ENCODE assay signal across 28 cellular contexts in genomic region chr4:137534516-137534915, GRCh38. TPM values are rescaled to one million over a fixed set of nuclear protein-coding genes. Genes with fewer than 3 reads are reported as not detected.
DNase-seq lines count a peak whose midpoint lies in the region; ATAC-seq and TF ChIP-seq lines count a peak whose summit lies in the region.
"Had no signal": no experiment of that assay in that cellular context is flagged by ENCODE, and none has a peak within 500 bp of the region (broad histone marks: within the 10 kb centered on the region; RNA-seq: fewer than 3 reads in every experiment).

No MANE protein-coding gene starts in this region.

- H3K27ac ChIP-seq in endodermal cell (ENCODE audit: low read depth, low read length) (peak overlapping the region; percentile 79), suprapubic skin (peak overlapping the region; percentile 81), right lobe of liver (no peak overlapping the region)
- H3K27ac ChIP-seq in CD4-positive, alpha-beta memory T cell (ENCODE audit: low read depth, low read length), result no peak overlapping the region
- H3K27ac ChIP-seq: KMS-11, RWPE1 had no signal

- TF ChIP-seq POLR2A in suprapubic skin (IDR thresholded peaks at IDR 0.05), result no peak
- TF ChIP-seq POLR2A in right lobe of liver (IDR thresholded peaks at IDR 0.05), result no peak

- H3K27me3 ChIP-seq in endodermal cell (ENCODE audit: control insufficient read depth, insufficient read depth, low read length, poor library complexity, severe bottlenecking), result peaks cover 4% of the 10 kb centered on the region
- no peaks in the 10 kb centered on the region for H3K27me3 ChIP-seq in suprapubic skin
- no peaks in the 10 kb centered on the region for H3K27me3 ChIP-seq in right lobe of liver
- H3K27me3 ChIP-seq in CD4-positive, alpha-beta memory T cell (ENCODE audit: insufficient read depth, low read length), result no peaks in the 10 kb centered on the region
- H3K27me3 ChIP-seq: thyroid gland had no signal

- no peaks in the 10 kb centered on the region; the same call in 1 of the 2 replicates for H3K36me3 Mint-ChIP-seq in HFFc6 (ENCODE audit: low read depth)
- H3K36me3 Mint-ChIP-seq in endodermal cell (ENCODE audit: low read depth), result peaks cover 6% of the 10 kb centered on the region
- H3K36me3 Mint-ChIP-seq in mesothelial cell of epicardium, result peaks cover 5% of the 10 kb centered on the region
- no peaks in the 10 kb centered on the region for H3K36me3 Mint-ChIP-seq in CD4-positive, alpha-beta memory T cell
- H3K36me3 Mint-ChIP-seq: stimulated activated effector memory CD8-positive, alpha-beta T cell treated with anti-CD3 and anti-CD28 coated beads, Interleukin-12 subunit alpha, Interleukin-12 subunit beta, amount 100 ng/mL, for 72 hours had no signal

- H3K9me3 ChIP-seq in endodermal cell (ENCODE audit: control insufficient read depth, low read length), result no peaks in the 10 kb centered on the region
- no peaks in the 10 kb centered on the region for H3K9me3 ChIP-seq in suprapubic skin
- H3K9me3 ChIP-seq in right lobe of liver, result no peaks in the 10 kb centered on the region
- H3K9me3 ChIP-seq in CD4-positive, alpha-beta memory T cell (ENCODE audit: control insufficient read depth in 1 of 2, low read length in 2 of 2), result no peaks in the 10 kb centered on the region
- H3K9me3 ChIP-seq: HAP-1, thyroid gland had no signal

- H3K4me1 Mint-ChIP-seq in HFFc6 (ENCODE audit: low read depth), result peaks cover 24% of the 10 kb centered on the region
- H3K4me1 Mint-ChIP-seq in endodermal cell, result peaks cover 22% of the 10 kb centered on the region
- peaks cover 13% of the 10 kb centered on the region for H3K4me1 Mint-ChIP-seq in mesothelial cell of epicardium
- peaks cover 2 to 8% (median 4%) of the 10 kb centered on the region in 4 donors for H3K4me1 Mint-ChIP-seq in CD4-positive, alpha-beta memory T cell
- H3K4me1 Mint-ChIP-seq: stimulated activated effector memory CD8-positive, alpha-beta T cell treated with anti-CD3 and anti-CD28 coated beads, Interleukin-12 subunit alpha, Interleukin-12 subunit beta, amount 100 ng/mL, for 72 hours had no signal

- DNase-seq in HFFc6, result no peak
- DNase-seq in endodermal cell, result no peak
- DNase-seq in mesothelial cell of epicardium (ENCODE audit: low spot score in 2 of 2, unreplicated experiment in 2 of 2), result no peak
- no peak for DNase-seq in suprapubic skin (ENCODE audit: low spot score in 2 of 2)
- DNase-seq in GM20000 (ENCODE audit: low spot score), result no peak
- DNase-seq in right lobe of liver, result no peak
- DNase-seq in CD4-positive, alpha-beta memory T cell, result no peak
- DNase-seq: activated CD4-positive, CD25-positive, alpha-beta regulatory T cell treated with anti-CD3 and anti-CD28 coated beads, Interleukin-2, amount 50 U/mL, for 72 hours; activated CD8-positive, alpha-beta T cell treated with anti-CD3 and anti-CD28 coated beads, Interleukin-2, amount 10 ng/mL, durations not matched to agents 7 days and 5 days; activated naive CD4-positive, alpha-beta T cell treated with Interleukin-2 at 50 U/mL for 16 hours; activated T-cell treated with anti-CD3 and anti-CD28 coated beads, Interleukin-2, amount 50 U/mL, for 1 hour; AML-193; Calu3; central memory CD4-positive, alpha-beta T cell; EL; erythroblast; head of caudate nucleus; NCI-H1092 treated with DMSO at 0.1 percent for 48 hours; NCI-H2081 treated with DMSO at 0.1 percent for 48 hours; NCI-H510A treated with DMSO at 0.1 percent for 48 hours; occipital lobe; thyroid gland had no signal

- no peak for ATAC-seq in right lobe of liver
- ATAC-seq: activated CD8-positive, alpha-beta T cell treated with anti-CD3 and anti-CD28 coated beads, Interleukin-2, amount 10 ng/mL, durations not matched to agents 7 days and 5 days; sciatic nerve; stimulated activated effector memory CD8-positive, alpha-beta T cell treated with anti-CD3 and anti-CD28 coated beads, Interleukin-12 subunit alpha, Interleukin-12 subunit beta, amount 100 ng/mL, for 72 hours had no signal

- intact Hi-C loops in right lobe of liver (cut with DNase I), result no loop called here
- intact Hi-C loops in CD4-positive, alpha-beta memory T cell (cut with micrococcal nuclease), result no loop called here

- no peak for TF ChIP-seq CTCF in HFFc6 (IDR thresholded peaks at IDR 0.05)
- no peak for TF ChIP-seq CTCF in endodermal cell (conservative IDR thresholded peaks at IDR 0.05)
- no peak for TF ChIP-seq CTCF in mesothelial cell of epicardium (IDR thresholded peaks at IDR 0.05; ENCODE audit: unreplicated experiment)
- TF ChIP-seq CTCF in suprapubic skin (IDR thresholded peaks at IDR 0.05), result no peak
- TF ChIP-seq CTCF in GM20000 (IDR thresholded peaks at IDR 0.05; ENCODE audit: extremely low read depth, missing control alignments), result no peak
- TF ChIP-seq CTCF in right lobe of liver (IDR thresholded peaks at IDR 0.05), result no peak

- H3K4me3 Mint-ChIP-seq in HFFc6, result no peak overlapping the region
- no peak overlapping the region for H3K4me3 Mint-ChIP-seq in endodermal cell
- no peak overlapping the region for H3K4me3 Mint-ChIP-seq in mesothelial cell of epicardium
- no peak overlapping the region for H3K4me3 Mint-ChIP-seq in CD4-positive, alpha-beta memory T cell
- H3K4me3 Mint-ChIP-seq: activated CD8-positive, alpha-beta T cell treated with anti-CD3 and anti-CD28 coated beads, Interleukin-2, amount 10 ng/mL, durations not matched to agents 7 days and 5 days; stimulated activated effector memory CD8-positive, alpha-beta T cell treated with anti-CD3 and anti-CD28 coated beads, Interleukin-12 subunit alpha, Interleukin-12 subunit beta, amount 100 ng/mL, for 72 hours had no signal

- H3K4me3 ChIP-seq in endodermal cell (ENCODE audit: low read length), result no peak overlapping the region
- no peak overlapping the region for H3K4me3 ChIP-seq in suprapubic skin
- no peak overlapping the region for H3K4me3 ChIP-seq in right lobe of liver
- H3K4me3 ChIP-seq in CD4-positive, alpha-beta memory T cell (ENCODE audit: low read length in 2 of 2), result no peak overlapping the region
- H3K4me3 ChIP-seq: HAP-1, thyroid gland had no signal

- no peak for TF ChIP-seq EP300 in suprapubic skin (IDR thresholded peaks at IDR 0.05)

- H3K27me3 Mint-ChIP-seq in HFFc6 (ENCODE audit: insufficient read depth) (no peaks in the 10 kb centered on the region), endodermal cell (ENCODE audit: insufficient read depth) (no peaks in the 10 kb centered on the region), mesothelial cell of epicardium (ENCODE audit: low read depth) (no peaks in the 10 kb centered on the region)
- no peaks in the 10 kb centered on the region for H3K27me3 Mint-ChIP-seq in CD4-positive, alpha-beta memory T cell

- CTCF ChIA-PET in CD4-positive, alpha-beta memory T cell (lab: Charles Lee; ENCODE audit: partially characterized antibody), result interaction anchor here (0.7 kb wide), 1 partner anchor 10 kb away, joined by 3 read pairs; no protein-coding TSS in a partner anchor

- POLR2A ChIA-PET in CD4-positive, alpha-beta memory T cell (lab: Charles Lee; ENCODE audit: partially characterized antibody), result no interaction called here

- H3K4me1 ChIP-seq in endodermal cell (ENCODE audit: control insufficient read depth, insufficient read depth, low read length) (peaks cover 7% of the 10 kb centered on the region), suprapubic skin (peaks cover 6% of the 10 kb centered on the region), right lobe of liver (no peaks in the 10 kb centered on the region)
- H3K4me1 ChIP-seq in CD4-positive, alpha-beta memory T cell (ENCODE audit: insufficient read depth, low read length), result peaks cover 8% of the 10 kb centered on the region
- H3K4me1 ChIP-seq: thyroid gland had no signal

- no peak overlapping the region for H3K9ac ChIP-seq in endodermal cell (ENCODE audit: extremely low read depth, low read length, poor library complexity, severe bottlenecking)
- H3K9ac ChIP-seq: KMS-11 had no signal

- H3K27ac Mint-ChIP-seq in HFFc6 (peak overlapping the region; percentile 41; the same call in 1 of the 2 replicates), endodermal cell (no peak overlapping the region), mesothelial cell of epicardium (peak overlapping the region; percentile 13)
- no peak overlapping the region for H3K27ac Mint-ChIP-seq in CD4-positive, alpha-beta memory T cell
- H3K27ac Mint-ChIP-seq: activated CD8-positive, alpha-beta T cell treated with anti-CD3 and anti-CD28 coated beads, Interleukin-2, amount 10 ng/mL, durations not matched to agents 7 days and 5 days; stimulated activated effector memory CD8-positive, alpha-beta T cell treated with anti-CD3 and anti-CD28 coated beads, Interleukin-12 subunit alpha, Interleukin-12 subunit beta, amount 100 ng/mL, for 72 hours had no signal

- no peaks in the 10 kb centered on the region for H3K9me3 Mint-ChIP-seq in HFFc6
- peaks cover 2% of the 10 kb centered on the region for H3K9me3 Mint-ChIP-seq in endodermal cell
- H3K9me3 Mint-ChIP-seq in mesothelial cell of epicardium, result peaks cover 9% of the 10 kb centered on the region
- peaks cover 0 to 4% (median 0%) of the 10 kb centered on the region in 8 donors for H3K9me3 Mint-ChIP-seq in CD4-positive, alpha-beta memory T cell

- WGBS in endodermal cell (ENCODE audit: insufficient coverage in 1 of 2, insufficient read length in 1 of 2), 2 experiments, result 94% methylated on average over 1 of the region's 1 CpG; no CpG with 5 or more reads in 1 of the 2 experiments
- WGBS in suprapubic skin, result 61% methylated on average over 1 of the region's 1 CpG
- 17% methylated on average over 1 of the region's 1 CpG for WGBS in right lobe of liver (ENCODE audit: insufficient coverage, low coverage, low lambda C conversion rate, missing lambda C conversion rate)

- no peaks in the 10 kb centered on the region for H3K36me3 ChIP-seq in endodermal cell (ENCODE audit: control insufficient read depth, insufficient read depth, low read length)
- H3K36me3 ChIP-seq in suprapubic skin, result no peaks in the 10 kb centered on the region
- no peaks in the 10 kb centered on the region for H3K36me3 ChIP-seq in right lobe of liver
- no peaks in the 10 kb centered on the region for H3K36me3 ChIP-seq in CD4-positive, alpha-beta memory T cell (ENCODE audit: insufficient read depth, low read length)
- H3K36me3 ChIP-seq: thyroid gland had no signal

RNA-seq across cellular contexts. Expression of gene PCDH18, which starts 2.2 kb away (rescaled TPM):
- 10 to 100 TPM; 41.6 to 57.6 (median 53.9) TPM for total RNA-seq in HFFc6 (2021; fragmentation: NEBNext Ultra II Directional; extraction: Animal tissue kit (Norgen Biotek cat#: 25700))
- total RNA-seq in endodermal cell (1 to 10 TPM; 8.1 to 9.2 TPM), mesothelial cell of epicardium (112 to 127 TPM (median 121 TPM) in 3 replicates), suprapubic skin (10 to 100 TPM in 1 of 4 donors, 1 to 10 TPM in 3; 4.1 to 11.5 (median 6.8) TPM), right lobe of liver (1 to 10 TPM; 1.3 to 2.6 (median 1.7) TPM)
- 97.7 TPM for polyA plus RNA-seq in endodermal cell (2013, experiment 1 of 2)
- polyA plus RNA-seq in endodermal cell (2013, experiment 2 of 2), result 81.0 TPM
- total RNA-seq in CD4-positive, alpha-beta memory T cell, result under 1 TPM in 1 of 2 experiments, not detected in 1; 0.20 TPM
- under 1 TPM in 1 of 2 donors, not detected in 1; 0.17 TPM for polyA plus RNA-seq in CD4-positive, alpha-beta memory T cell
- total RNA-seq: activated CD8-positive, alpha-beta T cell treated with anti-CD3 and anti-CD28 coated beads, Interleukin-2, amount 10 ng/mL, durations not matched to agents 7 days and 5 days; HT-29 had no signal

Comparison
In these comparisons a context has a peak if more than half of its experiments do, and no peak if none do; other contexts are left out.
1. H3K27ac Mint-ChIP-seq: peak in HFFc6 (single experiment) and mesothelial cell of epicardium (single experiment); none in endodermal cell (single experiment) and CD4-positive, alpha-beta memory T cell (0 of 7).
2. H3K27ac ChIP-seq: peak in endodermal cell (single experiment) and suprapubic skin (single experiment); none in right lobe of liver (0 of 3) and CD4-positive, alpha-beta memory T cell (single experiment).